19 cellular contexts compared by ENCODE assay signal in genomic region chr21:41701749-41702148, GRCh38.
DNase-seq lines count a peak whose midpoint lies in the region; ATAC-seq, FAIRE-seq and TF ChIP-seq lines count a peak whose summit lies in the region.
"Had no signal": no experiment of that assay in that cellular context is flagged by ENCODE, and none has a peak within 500 bp of the region (broad histone marks: within the 10 kb centered on the region; RNA-seq: fewer than 3 reads in every experiment).

No MANE protein-coding gene starts in this region.

- TF ChIP-seq POLR2A in K562 (conservative IDR thresholded peaks at IDR 0.05) (no peak), esophagus squamous epithelium (IDR thresholded peaks at IDR 0.05) (no peak)

- H3K9me3 Mint-ChIP-seq in activated CD4-positive, alpha-beta T cell treated with anti-CD3 and anti-CD28 coated beads, Interleukin-2, amount 10 ng/mL, durations not matched to agents 24 days and 14 days: no peaks in the 10 kb centered on the region
- no peaks in the 10 kb centered on the region for H3K9me3 Mint-ChIP-seq in activated CD4-positive, alpha-beta memory T cell treated with anti-CD3 and anti-CD28 coated beads, Interleukin-2, amount 10 ng/mL, durations not matched to agents 7 days and 5 days

- WGBS in K562 (ENCODE audit: insufficient coverage, low coverage, missing lambda C conversion rate): 0% methylated on average over 10 of the region's 10 CpGs
- 74 to 84% methylated on average over 8 to 10 of the region's 10 CpGs for WGBS in esophagus squamous epithelium, 2 donors

- H3K27ac ChIP-seq in C4-2B (0 out of 2 replicates have a peak overlapping the region, but pooled peaks have one; percentile 2), K562 (ENCODE audit: extremely low read depth, low read depth, low read length) (no peak overlapping the region), neutrophil (peak overlapping the region; percentile 64), esophagus squamous epithelium (peak overlapping the region in 1 of 4 donors; percentile 69)
- H3K27ac ChIP-seq: SJSA1 had no signal

- H3K27me3 ChIP-seq in K562 (ENCODE audit: control insufficient read depth in 2 of 2, insufficient read depth in 2 of 2, low read length in 2 of 2) (peaks cover 20 to 61% of the 10 kb centered on the region in 2 experiments), neutrophil (no peaks in the 10 kb centered on the region), esophagus squamous epithelium (peaks cover 0 to 5% (median 0%) of the 10 kb centered on the region in 4 donors)
- H3K27me3 ChIP-seq: SJSA1 had no signal

- no peaks in the 10 kb centered on the region for H4K20me1 ChIP-seq in K562 (replicated peaks; ENCODE audit: control insufficient read depth, insufficient read depth, low read length)

- in situ Hi-C loops in K562 (cut with MboI): no loop called here

- TF ChIP-seq RAD21 in K562 (CRISPR knock-in tag; conservative IDR thresholded peaks at IDR 0.05 in 1 of 2, IDR thresholded peaks at IDR 0.05 in 1 of 2): no peak

- H3K36me3 Mint-ChIP-seq in activated CD4-positive, alpha-beta T cell treated with anti-CD3 and anti-CD28 coated beads, Interleukin-2, amount 10 ng/mL, durations not matched to agents 24 days and 14 days (ENCODE audit: low read depth): no peaks in the 10 kb centered on the region
- H3K36me3 Mint-ChIP-seq in activated CD4-positive, alpha-beta memory T cell treated with anti-CD3 and anti-CD28 coated beads, Interleukin-2, amount 10 ng/mL, durations not matched to agents 7 days and 5 days (ENCODE audit: low read depth): no peaks in the 10 kb centered on the region
- H3K36me3 Mint-ChIP-seq: CD8-positive, alpha-beta T cell had no signal

- no peak overlapping the region for H3K4me2 ChIP-seq in K562 (ENCODE audit: insufficient read depth, low read length)

- DNase-seq in HT1080 (ENCODE audit: low read depth) (peak; percentile 12), K562 (ENCODE audit: extremely low read depth in 1 of 4, low spot score in 3 of 4) (no peak), esophagus squamous epithelium (lab: John Stamatoyannopoulos, UW) (no peak)
- no peak for DNase-seq in activated CD4-positive, alpha-beta T cell treated with anti-CD3 and anti-CD28 coated beads, Interleukin-2, amount 10 ng/mL, durations not matched to agents 24 days and 14 days
- no peak for DNase-seq in activated CD4-positive, alpha-beta memory T cell treated with anti-CD3 and anti-CD28 coated beads, Interleukin-2, amount 10 ng/mL, durations not matched to agents 7 days and 5 days
- DNase-seq: CD8-positive, alpha-beta T cell; DMS79 treated with DMSO at 0.1 percent for 48 hours; GDM1; GOT3; Karpas-422; MM.1S; NCI-H1417 treated with DMSO at 0.1 percent for 48 hours; NCI-H1930; NCI-H748 treated with DMSO at 0.1 percent for 48 hours; PC-3 had no signal

- no peak for TF ChIP-seq EP300 in K562 (IDR thresholded peaks at IDR 0.05; ENCODE audit: low read length)

- H3K9me1 ChIP-seq in K562 (ENCODE audit: control insufficient read depth, insufficient read depth, low read length): no peaks in the 10 kb centered on the region

- no peak for TF ChIP-seq CTCF in C4-2B (conservative IDR thresholded peaks at IDR 0.05)
- no peak for TF ChIP-seq CTCF in K562 (IDR thresholded peaks at IDR 0.05 in 2 of 3, conservative IDR thresholded peaks at IDR 0.05 in 1 of 3; ENCODE audit: insufficient read depth in 2 of 3, low read depth in 1 of 3, low read length in 3 of 3)
- TF ChIP-seq CTCF in neutrophil (IDR thresholded peaks at IDR 0.05): no peak
- TF ChIP-seq CTCF in esophagus squamous epithelium (IDR thresholded peaks at IDR 0.05): no peak

- H3K9me3 ChIP-seq in K562 (replicated peaks; ENCODE audit: control insufficient read depth, insufficient read depth, low read depth, low read length) (no peaks in the 10 kb centered on the region), neutrophil (no peaks in the 10 kb centered on the region), esophagus squamous epithelium (no peaks in the 10 kb centered on the region)
- H3K9me3 ChIP-seq: SJSA1 had no signal

- H3K9ac ChIP-seq in K562 (ENCODE audit: insufficient read depth in 1 of 2, low read depth in 2 of 2, low read length in 2 of 2): no peak overlapping the region

- H3K4me3 Mint-ChIP-seq in activated CD4-positive, alpha-beta T cell treated with anti-CD3 and anti-CD28 coated beads, Interleukin-2, amount 10 ng/mL, durations not matched to agents 24 days and 14 days: no peak overlapping the region
- no peak overlapping the region for H3K4me3 Mint-ChIP-seq in activated CD4-positive, alpha-beta memory T cell treated with anti-CD3 and anti-CD28 coated beads, Interleukin-2, amount 10 ng/mL, durations not matched to agents 7 days and 5 days
- H3K4me3 Mint-ChIP-seq: CD8-positive, alpha-beta T cell had no signal

- no peak overlapping the region for H2AFZ ChIP-seq in K562 (ENCODE audit: low read depth, low read length)

- peaks cover 3% of the 10 kb centered on the region for H3K4me1 Mint-ChIP-seq in activated CD4-positive, alpha-beta T cell treated with anti-CD3 and anti-CD28 coated beads, Interleukin-2, amount 10 ng/mL, durations not matched to agents 24 days and 14 days
- peaks cover 2% of the 10 kb centered on the region for H3K4me1 Mint-ChIP-seq in activated CD4-positive, alpha-beta memory T cell treated with anti-CD3 and anti-CD28 coated beads, Interleukin-2, amount 10 ng/mL, durations not matched to agents 7 days and 5 days

- H3K79me2 ChIP-seq in K562 (ENCODE audit: control insufficient read depth, insufficient read depth, low read length): no peaks in the 10 kb centered on the region

- intact Hi-C loops in K562 (cut with micrococcal nuclease) (no loop called here), esophagus squamous epithelium (cut with DNase I) (no loop called here)
- intact Hi-C loops in activated CD4-positive, alpha-beta T cell treated with anti-CD3 and anti-CD28 coated beads, Interleukin-2, amount 10 ng/mL, durations not matched to agents 24 days and 14 days (cut with micrococcal nuclease): no loop called here

- no TSS peak for BruUV-seq in K562 (replicated peaks; lab: Mats Ljungman, UMichigan)

- no peaks in the 10 kb centered on the region for H3K27me3 Mint-ChIP-seq in activated CD4-positive, alpha-beta T cell treated with anti-CD3 and anti-CD28 coated beads, Interleukin-2, amount 10 ng/mL, durations not matched to agents 24 days and 14 days
- H3K27me3 Mint-ChIP-seq in activated CD4-positive, alpha-beta memory T cell treated with anti-CD3 and anti-CD28 coated beads, Interleukin-2, amount 10 ng/mL, durations not matched to agents 7 days and 5 days: peaks cover 6% of the 10 kb centered on the region

- no peak for ATAC-seq in K562
- ATAC-seq: CD8-positive, alpha-beta T cell; GM12878; PC-3 had no signal

- CTCF ChIA-PET in K562 (lab: Yijun Ruan, JAX; ENCODE audit: low intra/inter-chr PET ratio): no interaction called here
- CTCF ChIA-PET in activated CD4-positive, alpha-beta memory T cell treated with anti-CD3 and anti-CD28 coated beads, Interleukin-2, amount 10 ng/mL, durations not matched to agents 7 days and 5 days (lab: Charles Lee): no interaction called here

- H3K27ac Mint-ChIP-seq in activated CD4-positive, alpha-beta T cell treated with anti-CD3 and anti-CD28 coated beads, Interleukin-2, amount 10 ng/mL, durations not matched to agents 24 days and 14 days: no peak overlapping the region
- H3K27ac Mint-ChIP-seq in activated CD4-positive, alpha-beta memory T cell treated with anti-CD3 and anti-CD28 coated beads, Interleukin-2, amount 10 ng/mL, durations not matched to agents 7 days and 5 days: no peak overlapping the region
- H3K27ac Mint-ChIP-seq: CD8-positive, alpha-beta T cell had no signal

- H3K36me3 ChIP-seq in K562 (ENCODE audit: control insufficient read depth, insufficient read depth, low read length): no peaks in the 10 kb centered on the region
- no peaks in the 10 kb centered on the region for H3K36me3 ChIP-seq in neutrophil
- no peaks in the 10 kb centered on the region for H3K36me3 ChIP-seq in esophagus squamous epithelium
- H3K36me3 ChIP-seq: SJSA1 had no signal

- no peak overlapping the region for H3K4me3 ChIP-seq in K562
- no peak overlapping the region for H3K4me3 ChIP-seq in neutrophil (ENCODE audit: low read depth in 1 of 2, low read length in 1 of 2)
- H3K4me3 ChIP-seq in esophagus squamous epithelium: no peak overlapping the region
- H3K4me3 ChIP-seq: GM12878, SJSA1 had no signal

- POLR2A ChIA-PET in K562 (lab: Yijun Ruan, JAX): no interaction called here
- POLR2A ChIA-PET in activated CD4-positive, alpha-beta memory T cell treated with anti-CD3 and anti-CD28 coated beads, Interleukin-2, amount 10 ng/mL, durations not matched to agents 7 days and 5 days (lab: Charles Lee): no interaction called here

- H3K4me1 ChIP-seq in K562 (replicated peaks in 1 of 2; ENCODE audit: control insufficient read depth in 2 of 2, insufficient read depth in 2 of 2, low read length in 2 of 2) (no peaks in the 10 kb centered on the region), neutrophil (ENCODE audit: control insufficient read depth in 1 of 2, insufficient read depth in 1 of 2, low read depth in 1 of 2, low read length in 1 of 2) (peaks cover 0 to 12% of the 10 kb centered on the region in 2 experiments), esophagus squamous epithelium (peaks cover 8 to 59% (median 10%) of the 10 kb centered on the region in 3 donors)

- peak; percentile 19 for FAIRE-seq in K562 (lab: Jason Lieb, UNC)
- FAIRE-seq: GM12878 had no signal

TF ChIP-seq in K562, 482 proteins besides CTCF, POLR2A, EP300 and RAD21:
- TF ChIP-seq BCOR (IDR thresholded peaks at IDR 0.05) (0 out of 2 replicates have a peak, but pooled peaks have one; percentile 23), C11orf30 (IDR thresholded peaks at IDR 0.05; ENCODE audit: low read depth) (peak; percentile 42), MAFF (IDR thresholded peaks at IDR 0.05; ENCODE audit: low read length) (0 out of 2 replicates have a peak, but pooled peaks have one; percentile 19), ZNF316 (IDR thresholded peaks at IDR 0.05) (peak; percentile 74), MAFK (IDR thresholded peaks at IDR 0.05; ENCODE audit: low read length) (peak; percentile 41; the same call in 1 of the 2 replicates), MAFG (tag; conservative IDR thresholded peaks at IDR 0.05) (peak; percentile 65), SMAD3 (CRISPR knock-in tag; conservative IDR thresholded peaks at IDR 0.05) (no peak), SRF (CRISPR knock-in tag; IDR thresholded peaks at IDR 0.05) (no peak), ZNF384 (IDR thresholded peaks at IDR 0.05; ENCODE audit: low read depth, low read length) (no peak), NFE2 (IDR thresholded peaks at IDR 0.05; ENCODE audit: low read depth) (peak; percentile 63; the same call in 1 of the 2 replicates)
